Comparison of ENCODE assay signal across 8 cellular contexts in genomic region chr5:177553671-177554429, GRCh38. TPM values are rescaled to one million over a fixed set of nuclear protein-coding genes. Genes with fewer than 3 reads are reported as not detected.
DNase-seq lines count a peak whose midpoint lies in the region; ATAC-seq and TF ChIP-seq lines count a peak whose summit lies in the region.

No MANE protein-coding gene starts in this region.

- peak overlapping the region; percentile 82 for H3K4me3 Mint-ChIP-seq in activated naive CD8-positive, alpha-beta T cell treated with anti-CD3 and anti-CD28 coated beads, Interleukin-2, amount 50 U/mL, for 24 hours

- no peaks in the 10 kb centered on the region for H3K27me3 ChIP-seq in Peyer's patch
- H3K27me3 ChIP-seq in sigmoid colon, result no peaks in the 10 kb centered on the region

- TF ChIP-seq POLR2A in Peyer's patch (IDR thresholded peaks at IDR 0.05) (peak in 1 of 2 donors; percentile 12), sigmoid colon (IDR thresholded peaks at IDR 0.05) (no peak)

- H3K27me3 Mint-ChIP-seq in activated naive CD8-positive, alpha-beta T cell treated with anti-CD3 and anti-CD28 coated beads, Interleukin-2, amount 50 U/mL, for 24 hours, result no peaks in the 10 kb centered on the region

- H3K36me3 ChIP-seq in Peyer's patch, result peaks cover 0 to 12% (median 0%) of the 10 kb centered on the region in 3 donors
- H3K36me3 ChIP-seq in sigmoid colon, result peaks cover 0 to 15% (median 0%) of the 10 kb centered on the region in 4 donors

- WGBS in sigmoid colon, 2 donors, result 0% methylated on average over 72 of the region's 72 CpGs

- peaks cover 32% of the 10 kb centered on the region for H3K4me1 Mint-ChIP-seq in activated naive CD8-positive, alpha-beta T cell treated with anti-CD3 and anti-CD28 coated beads, Interleukin-2, amount 50 U/mL, for 24 hours

- H3K27ac ChIP-seq in Peyer's patch (peak overlapping the region; percentile 74 to 90 (median 80)), sigmoid colon (peak overlapping the region; percentile 82 to 91 (median 89))

- DNase-seq in DMS 273 (lab: John Stamatoyannopoulos, UW; ENCODE audit: unreplicated experiment), result peak; percentile 70
- DNase-seq in DMS 273 treated with DMSO at 0.1 percent for 48 hours (lab: John Stamatoyannopoulos, UW), result no peak
- peak; percentile 19 to 75 (median 71) for DNase-seq in Peyer's patch
- DNase-seq in activated naive CD8-positive, alpha-beta T cell treated with anti-CD3 and anti-CD28 coated beads, Interleukin-2, amount 50 U/mL, for 24 hours, result peak; percentile 60
- peak in 27 of 51 donors; percentile 19 to 67 (median 39) for DNase-seq in hypothalamus (lab: John Stamatoyannopoulos, UW)
- DNase-seq in sigmoid colon, result peak; percentile 75
- DNase-seq in NCI-H2196 treated with DMSO at 0.1 percent for 48 hours (lab: John Stamatoyannopoulos, UW; ENCODE audit: unreplicated experiment), result no peak

- peaks cover 13% of the 10 kb centered on the region for H3K36me3 Mint-ChIP-seq in activated naive CD8-positive, alpha-beta T cell treated with anti-CD3 and anti-CD28 coated beads, Interleukin-2, amount 50 U/mL, for 24 hours (ENCODE audit: low read depth)

- TF ChIP-seq EP300 in sigmoid colon (IDR thresholded peaks at IDR 0.05), result no peak

- no peaks in the 10 kb centered on the region for H3K9me3 Mint-ChIP-seq in activated naive CD8-positive, alpha-beta T cell treated with anti-CD3 and anti-CD28 coated beads, Interleukin-2, amount 50 U/mL, for 24 hours

- ATAC-seq in HG02763 (IDR thresholded peaks at IDR 0.05; ENCODE audit: unreplicated experiment), result peak; percentile 36
- ATAC-seq in activated naive CD8-positive, alpha-beta T cell treated with anti-CD3 and anti-CD28 coated beads, Interleukin-2, amount 50 U/mL, for 24 hours, result peak; percentile 47

- H3K27ac Mint-ChIP-seq in activated naive CD8-positive, alpha-beta T cell treated with anti-CD3 and anti-CD28 coated beads, Interleukin-2, amount 50 U/mL, for 24 hours, result peak overlapping the region; percentile 31

- TF ChIP-seq CTCF in Peyer's patch (IDR thresholded peaks at IDR 0.05) (no peak), sigmoid colon (IDR thresholded peaks at IDR 0.05) (no peak)

- H3K4me1 ChIP-seq in Peyer's patch, result peaks cover 0 to 28% (median 8%) of the 10 kb centered on the region in 4 donors
- peaks cover 0 to 50% (median 22%) of the 10 kb centered on the region in 4 donors for H3K4me1 ChIP-seq in sigmoid colon

- intact Hi-C loops in sigmoid colon (cut with DNase I), result loop anchor here (2.0 kb wide), 2 partner anchors 39 to 47 kb away; partner anchors contain the start of genes B4GALT7 and TMED9

- no peaks in the 10 kb centered on the region for H3K9me3 ChIP-seq in Peyer's patch
- H3K9me3 ChIP-seq in sigmoid colon, result no peaks in the 10 kb centered on the region

- H3K4me3 ChIP-seq in Peyer's patch, result peak overlapping the region; percentile 70 to 99 (median 97)
- H3K4me3 ChIP-seq in sigmoid colon, result peak overlapping the region; percentile 78 to 98 (median 96)

RNA-seq across cellular contexts. Expression of gene FAM193B, which starts 0.5 kb away (rescaled TPM):
- 100 to 1,000 TPM in 3 of 4 donors, 10 to 100 TPM in 1; 77.1 to 205 (median 177) TPM for total RNA-seq in Peyer's patch
- 10 to 100 TPM; 39.6 to 82.8 (median 43.9) TPM for total RNA-seq in sigmoid colon
- polyA plus RNA-seq in sigmoid colon, result 10 to 100 TPM in 2 of 3 donors, 1 to 10 TPM in 1; 9.0 to 87.4 (median 10.2) TPM

RNA-seq across cellular contexts. Expression of gene DDX41, which starts 37.1 kb away (rescaled TPM):
- 100 to 1,000 TPM; 103 to 168 (median 118) TPM for total RNA-seq in Peyer's patch
- total RNA-seq in sigmoid colon, result 10 to 100 TPM; 47.8 to 55.1 (median 51.6) TPM
- polyA plus RNA-seq in sigmoid colon, result 10 to 100 TPM; 69.7 to 78.4 (median 72.6) TPM

RNA-seq across cellular contexts. Expression of gene TMED9, which starts 38.2 kb away (rescaled TPM):
- total RNA-seq in Peyer's patch, result 10 to 100 TPM; 39.6 to 65.6 (median 52.5) TPM
- 10 to 100 TPM; 48.9 to 64.5 (median 55.6) TPM for total RNA-seq in sigmoid colon
- polyA plus RNA-seq in sigmoid colon, result 100 to 1,000 TPM in 1 of 3 donors, 10 to 100 TPM in 2; 37.2 to 221 (median 73.8) TPM

RNA-seq across cellular contexts. Expression of gene DOK3, which starts 44.2 kb away (rescaled TPM):
- total RNA-seq in Peyer's patch (10 to 100 TPM in 1 of 4 donors, 1 to 10 TPM in 3; 2.1 to 52.0 (median 5.5) TPM), sigmoid colon (1 to 10 TPM; 4.6 to 8.0 (median 6.5) TPM)
- 10 to 100 TPM in 1 of 3 donors, 1 to 10 TPM in 2; 3.0 to 20.2 (median 7.2) TPM for polyA plus RNA-seq in sigmoid colon

RNA-seq across cellular contexts. Expression of gene B4GALT7, which starts 46.1 kb away (rescaled TPM):
- total RNA-seq in Peyer's patch (10 to 100 TPM; 12.6 to 29.8 (median 21.9) TPM), sigmoid colon (10 to 100 TPM; 13.3 to 18.5 (median 15.6) TPM)
- 10 to 100 TPM in 2 of 3 donors, 1 to 10 TPM in 1; 4.9 to 25.8 (median 13.8) TPM for polyA plus RNA-seq in sigmoid colon

Comparison
In these comparisons a context has a peak if more than half of its experiments do, and no peak if none do; other contexts are left out.
1. DNase-seq: peak in DMS 273 (single experiment), Peyer's patch (3 of 3), activated naive CD8-positive, alpha-beta T cell treated with anti-CD3 and anti-CD28 coated beads, Interleukin-2, amount 50 U/mL, for 24 hours (single experiment), hypothalamus (27 of 51) and sigmoid colon (single experiment); none in DMS 273 treated with DMSO at 0.1 percent for 48 hours (single experiment) and NCI-H2196 treated with DMSO at 0.1 percent for 48 hours (single experiment).